10 cellular contexts compared by ENCODE assay signal in the genomic region with DNA sequence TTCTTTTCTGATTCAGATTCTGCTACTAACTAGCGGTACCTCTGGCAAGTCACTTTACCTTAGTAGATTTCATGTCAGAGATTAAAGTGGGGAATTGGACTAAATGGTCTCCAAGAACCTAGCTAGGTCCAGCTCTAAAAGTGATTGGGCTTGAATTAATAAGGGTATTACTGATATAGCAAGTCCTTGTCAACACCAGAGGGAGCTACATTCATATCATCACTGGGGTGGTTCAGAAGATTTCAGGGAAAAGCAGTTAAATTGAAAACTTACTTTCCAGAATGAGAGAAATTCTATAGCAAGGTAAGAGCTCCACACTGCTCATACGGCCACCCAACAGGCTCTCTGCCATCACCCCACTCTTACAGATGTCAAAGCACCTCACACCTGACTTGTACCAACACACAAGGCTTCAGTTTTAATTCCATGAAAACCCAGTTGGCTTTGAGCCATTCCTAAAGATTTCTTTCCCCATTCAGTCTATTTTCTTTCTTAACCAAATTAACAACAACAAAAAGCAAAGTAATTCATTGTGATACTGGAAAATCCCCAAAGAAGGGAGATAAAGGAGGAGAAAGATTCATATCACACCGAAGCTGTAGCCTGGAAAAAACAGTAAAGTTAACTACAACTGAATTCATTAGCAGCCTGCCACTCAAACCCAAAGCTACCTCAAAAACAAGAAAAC. TPM values are rescaled to one million over a fixed set of nuclear protein-coding genes. Genes with fewer than 3 reads are reported as not detected.
DNase-seq lines count a peak whose midpoint lies in the region; ATAC-seq and TF ChIP-seq lines count a peak whose summit lies in the region.
"Had no signal": no experiment of that assay in that cellular context is flagged by ENCODE, and none has a peak within 500 bp of the region (broad histone marks: within the 10 kb centered on the region; RNA-seq: fewer than 3 reads in every experiment).

No MANE protein-coding gene starts in this region.

- peak; percentile 50 for TF ChIP-seq CTCF in astrocyte of the cerebellum (IDR thresholded peaks at IDR 0.05; ENCODE audit: low read depth, low read length, missing control alignments)

- no peak overlapping the region for H3K4me3 ChIP-seq in astrocyte of the cerebellum (ENCODE audit: low read depth, low read length)
- H3K4me3 ChIP-seq: SK-N-MC, skin epidermis had no signal

- DNase-seq in Caki2 (ENCODE audit: low read depth) (peak; percentile 33), HPDE6-E6E7 (ENCODE audit: extremely low spot score) (peak; percentile 33), astrocyte of the cerebellum (ENCODE audit: low read depth) (peak; percentile 36), left kidney (ENCODE audit: low read depth, low spot score) (peak; percentile 31), UCSD-AML1 (lab: John Stamatoyannopoulos, UW; ENCODE audit: unreplicated experiment) (no peak), cortex of kidney (lab: John Stamatoyannopoulos, UW) (no peak)
- DNase-seq in effector CD8-positive, alpha-beta T cell (lab: John Stamatoyannopoulos, UW) = no peak

- no peak for ATAC-seq in HG02588 (IDR thresholded peaks at IDR 0.05; ENCODE audit: unreplicated experiment)

- in situ Hi-C loops in Caki2 (cut with HindIII; ENCODE audit: low pct_unique_long_range_greater_than_20kb, low sequenced_read_pairs) (no loop called here), astrocyte of the cerebellum (cut with HindIII; ENCODE audit: low sequenced_read_pairs) (loop anchor here (5.0 kb wide), 1 partner anchor 196 kb away; no protein-coding TSS in a partner anchor)

RNA-seq across cellular contexts. Expression of a gene that starts 38.0 kb away (rescaled TPM):
- total RNA-seq in Caki2 (2014; rRNA removed; shearing (Covaris generic); ENCODE audit: low replicate concordance) = 0.41 and 1.1 TPM in 2 replicates

Comparison
In these comparisons a context has a peak if more than half of its experiments do, and no peak if none do; other contexts are left out.
1. DNase-seq: peak in Caki2 (single experiment), HPDE6-E6E7 (single experiment), astrocyte of the cerebellum (single experiment) and left kidney (single experiment); none in effector CD8-positive, alpha-beta T cell (single experiment), UCSD-AML1 (single experiment) and cortex of kidney (single experiment).